ENCODE assay signal across 8 cellular contexts in genomic region chr3:138781012-138781470, GRCh38. TPM values are rescaled to one million over a fixed set of nuclear protein-coding genes. Genes with fewer than 3 reads are reported as not detected.
DNase-seq lines count a peak whose midpoint lies in the region; ATAC-seq and TF ChIP-seq lines count a peak whose summit lies in the region.

No MANE protein-coding gene starts in this region.

- DNase-seq in MM.1S = peak; percentile 83
- DNase-seq in activated T-helper 9 cell treated with anti-CD3 and anti-CD28 coated beads, Interleukin-2, amount 50 U/mL, for 16 hours (ENCODE audit: low read depth) = peak; percentile 13
- DNase-seq in stimulated activated CD4-positive, alpha-beta T cell treated with anti-CD3 and anti-CD28 coated beads, Interleukin-2, amount 100 ng/mL, for 24 hours = peak; percentile 9 to 23
- DNase-seq in aorta = no peak
- no peak for DNase-seq in putamen (ENCODE audit: low spot score)
- no peak for DNase-seq in foreskin melanocyte

- no peak overlapping the region for H3K9ac ChIP-seq in MM.1S (ENCODE audit: low read length)

- no peaks in the 10 kb centered on the region for H3K36me3 ChIP-seq in MM.1S (replicated peaks; ENCODE audit: insufficient read depth, low read length)
- H3K36me3 ChIP-seq in aorta (ENCODE audit: control insufficient read depth in 1 of 2, insufficient read depth in 2 of 2, low read length in 1 of 2) = no peaks in the 10 kb centered on the region

- peak overlapping the region; percentile 61; the same call in 1 of the 2 replicates for H3K4me2 ChIP-seq in MM.1S (ENCODE audit: low read depth, low read length)

- 27 to 43% methylated on average over 5 of the region's 5 CpGs for WGBS in aorta, 2 donors

- H3K27ac ChIP-seq in MM.1S (ENCODE audit: low read length) = peak overlapping the region; percentile 75
- no peak overlapping the region for H3K27ac ChIP-seq in aorta (ENCODE audit: low read depth in 1 of 2, low read length in 2 of 2)

- intact Hi-C loops in aorta (cut with DNase I) = no loop called here

- ATAC-seq in GM19463 (IDR thresholded peaks at IDR 0.05; ENCODE audit: unreplicated experiment) = peak; percentile 60
- no peak for ATAC-seq in aorta (ENCODE audit: low FRiP score)
- no peak for ATAC-seq in GM21576 (IDR thresholded peaks at IDR 0.05; ENCODE audit: unreplicated experiment)

- no peaks in the 10 kb centered on the region for H4K20me1 ChIP-seq in MM.1S (ENCODE audit: insufficient read depth, low read length)

- peaks cover 5% of the 10 kb centered on the region; the same call in 1 of the 2 replicates for H3K79me2 ChIP-seq in MM.1S (ENCODE audit: low read length)

- 0 out of 2 replicates have a peak overlapping the region, but pooled peaks have one; percentile 20 for H2AFZ ChIP-seq in MM.1S (ENCODE audit: low read length)

- H3K27me3 ChIP-seq in MM.1S (replicated peaks; ENCODE audit: insufficient read depth, low read length) (no peaks in the 10 kb centered on the region), aorta (ENCODE audit: control insufficient read depth in 1 of 2, insufficient read depth in 2 of 2, low read length in 1 of 2) (peaks cover 0 to 1% of the 10 kb centered on the region in 2 donors)

- no peak for TF ChIP-seq CTCF in MM.1S (IDR thresholded peaks at IDR 0.05; ENCODE audit: low read length)

- peak overlapping the region; percentile 35 for H3K4me3 ChIP-seq in MM.1S (ENCODE audit: low read length)
- no peak overlapping the region for H3K4me3 ChIP-seq in aorta (ENCODE audit: low read length in 2 of 2)

- H3K9me2 ChIP-seq in MM.1S (replicated peaks; ENCODE audit: insufficient read depth, low read length) = no peaks in the 10 kb centered on the region

- H3F3A ChIP-seq in MM.1S (ENCODE audit: insufficient read depth, low read length) = peaks cover 9% of the 10 kb centered on the region

- H3K9me3 ChIP-seq in MM.1S (replicated peaks; ENCODE audit: insufficient read depth, low read length) = no peaks in the 10 kb centered on the region
- H3K9me3 ChIP-seq in aorta (ENCODE audit: control insufficient read depth, low read length) = no peaks in the 10 kb centered on the region

- H3K4me1 ChIP-seq in MM.1S (ENCODE audit: low read length) (peaks cover 12% of the 10 kb centered on the region), aorta (ENCODE audit: control insufficient read depth in 1 of 2, insufficient read depth in 2 of 2, low read length in 2 of 2) (peaks cover 0 to 4% of the 10 kb centered on the region in 2 donors)

RNA-seq across cellular contexts. Expression of gene PIK3CB, which starts 53.7 kb away (rescaled TPM):
- total RNA-seq in aorta = 10 to 100 TPM; 27.2 to 29.8 TPM
- polyA plus RNA-seq in aorta = 10 to 100 TPM in 1 of 2 donors, 1 to 10 TPM in 1; 8.0 to 11.3 TPM

Comparison
In these comparisons a context has a peak if more than half of its experiments do, and no peak if none do; other contexts are left out.
1. DNase-seq: peak in MM.1S (single experiment), activated T-helper 9 cell treated with anti-CD3 and anti-CD28 coated beads, Interleukin-2, amount 50 U/mL, for 16 hours (single experiment) and stimulated activated CD4-positive, alpha-beta T cell treated with anti-CD3 and anti-CD28 coated beads, Interleukin-2, amount 100 ng/mL, for 24 hours (2 of 2); none in aorta (0 of 2), putamen (single experiment) and foreskin melanocyte (single experiment).